2 cellular contexts compared by ENCODE assay signal in the genomic region with DNA sequence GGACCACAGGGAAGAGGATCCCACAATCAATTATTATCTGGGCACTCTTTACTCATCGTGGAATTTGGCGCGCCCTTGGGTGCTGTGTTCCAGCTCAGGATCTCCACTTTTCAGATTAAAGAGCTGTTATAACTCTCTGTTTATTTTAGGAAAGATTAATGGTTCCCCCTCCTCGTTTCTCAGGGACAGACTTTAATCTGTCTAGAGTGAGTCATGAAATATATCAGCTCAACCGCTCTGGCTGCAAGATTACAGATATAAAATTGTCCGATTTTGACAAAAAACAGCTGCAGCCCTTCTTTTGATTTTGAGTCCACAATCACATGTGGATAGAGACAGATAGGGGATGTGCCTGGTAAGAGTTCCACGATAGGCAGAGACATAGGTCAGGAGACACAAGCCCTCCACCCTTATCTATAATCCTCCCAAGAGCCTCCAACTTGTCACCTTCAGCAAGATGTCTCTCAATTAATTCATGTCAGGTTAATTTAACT.
TF ChIP-seq lines count a peak whose summit lies in the region.

No MANE protein-coding gene starts in this region.

TF ChIP-seq in IMR-90, 13 proteins besides CTCF, POLR2A, EP300 and RAD21:
- TF ChIP-seq MAFK (IDR thresholded peaks at IDR 0.05; ENCODE audit: low read depth, low read length), result no peak
- no peak for TF ChIP-seq SMC3 (IDR thresholded peaks at IDR 0.05; ENCODE audit: low read depth, low read length)
- no peak for TF ChIP-seq RFX5 (IDR thresholded peaks at IDR 0.05; ENCODE audit: low read depth, low read length)
- peak; percentile 42; the same call in 1 of the 2 replicates for TF ChIP-seq FOS (IDR thresholded peaks at IDR 0.05; ENCODE audit: low read depth, low read length)
- no peak for TF ChIP-seq USF2 (IDR thresholded peaks at IDR 0.05; ENCODE audit: low read depth, low read length)

TF ChIP-seq in K562, 482 proteins besides CTCF, POLR2A, EP300 and RAD21 (continues in another document):
- TF ChIP-seq, protein P1, sequence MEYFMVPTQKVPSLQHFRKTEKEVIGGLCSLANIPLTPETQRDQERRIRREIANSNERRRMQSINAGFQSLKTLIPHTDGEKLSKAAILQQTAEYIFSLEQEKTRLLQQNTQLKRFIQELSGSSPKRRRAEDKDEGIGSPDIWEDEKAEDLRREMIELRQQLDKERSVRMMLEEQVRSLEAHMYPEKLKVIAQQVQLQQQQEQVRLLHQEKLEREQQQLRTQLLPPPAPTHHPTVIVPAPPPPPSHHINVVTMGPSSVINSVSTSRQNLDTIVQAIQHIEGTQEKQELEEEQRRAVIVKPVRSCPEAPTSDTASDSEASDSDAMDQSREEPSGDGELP (CRISPR knock-in tag; IDR thresholded peaks at IDR 0.05; ENCODE audit: borderline replicate concordance), result peak; percentile 52; the same call in 1 of the 2 replicates
- TF ChIP-seq L3MBTL2 (IDR thresholded peaks at IDR 0.05), result peak; percentile 33; the same call in 1 of the 2 replicates
- 0 out of 2 replicates have a peak, but pooled peaks have one; percentile 24 for TF ChIP-seq DIDO1 (tag; IDR thresholded peaks at IDR 0.05; ENCODE audit: low read depth)
- peak in 1 of 2 experiments; percentile 64; a peak in 1 of 4 replicates for TF ChIP-seq ARNT (IDR thresholded peaks at IDR 0.05)
- TF ChIP-seq, protein P2, sequence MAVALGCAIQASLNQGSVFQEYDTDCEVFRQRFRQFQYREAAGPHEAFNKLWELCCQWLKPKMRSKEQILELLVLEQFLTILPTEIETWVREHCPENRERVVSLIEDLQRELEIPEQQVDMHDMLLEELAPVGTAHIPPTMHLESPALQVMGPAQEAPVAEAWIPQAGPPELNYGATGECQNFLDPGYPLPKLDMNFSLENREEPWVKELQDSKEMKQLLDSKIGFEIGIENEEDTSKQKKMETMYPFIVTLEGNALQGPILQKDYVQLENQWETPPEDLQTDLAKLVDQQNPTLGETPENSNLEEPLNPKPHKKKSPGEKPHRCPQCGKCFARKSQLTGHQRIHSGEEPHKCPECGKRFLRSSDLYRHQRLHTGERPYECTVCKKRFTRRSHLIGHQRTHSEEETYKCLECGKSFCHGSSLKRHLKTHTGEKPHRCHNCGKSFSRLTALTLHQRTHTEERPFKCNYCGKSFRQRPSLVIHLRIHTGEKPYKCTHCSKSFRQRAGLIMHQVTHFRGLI (CRISPR knock-in tag; IDR thresholded peaks at IDR 0.05), result peak; percentile 67; the same call in 1 of the 2 replicates
- TF ChIP-seq ZFPM2 (CRISPR knock-in tag; IDR thresholded peaks at IDR 0.05), result no peak
- TF ChIP-seq HDAC1 (IDR thresholded peaks at IDR 0.05), result peak in 1 of 2 experiments; percentile 74; a peak in 2 of 4 replicates
- peak; percentile 98 for TF ChIP-seq TEAD4 (IDR thresholded peaks at IDR 0.05; ENCODE audit: low read length)
- no peak for TF ChIP-seq TEAD4 (CRISPR knock-in tag; IDR thresholded peaks at IDR 0.05; ENCODE audit: borderline replicate concordance)
- peak; percentile 93; the same call in 1 of the 2 replicates for TF ChIP-seq TCF7 (IDR thresholded peaks at IDR 0.05; ENCODE audit: borderline replicate concordance)
- TF ChIP-seq CCNT2 (IDR thresholded peaks at IDR 0.05; ENCODE audit: borderline replicate concordance, extremely low read depth, insufficient read length, low read depth, low read length), result peak; percentile 92
- TF ChIP-seq HEY1 (CRISPR knock-in tag; IDR thresholded peaks at IDR 0.05; ENCODE audit: borderline replicate concordance), result 0 out of 2 replicates have a peak, but pooled peaks have one; percentile 80
- TF ChIP-seq NR1H2 (CRISPR knock-in tag; IDR thresholded peaks at IDR 0.05), result no peak
- peak; percentile 1 for TF ChIP-seq TBP (optimal IDR thresholded peaks at IDR 0.05; ENCODE audit: low read depth, low read length)
- no peak for TF ChIP-seq DDX20 (tag; IDR thresholded peaks at IDR 0.05; ENCODE audit: low read depth)
- 0 out of 4 replicates have a peak, but pooled peaks of 1 of the 2 experiments have one; percentile 26 for TF ChIP-seq NONO (IDR thresholded peaks at IDR 0.05; ENCODE audit: low read depth in 2 of 2, low read length in 1 of 2)
- TF ChIP-seq ZNF583 (CRISPR knock-in tag; IDR thresholded peaks at IDR 0.05), result no peak
- peak; percentile 94 for TF ChIP-seq TAL1 (IDR thresholded peaks at IDR 0.05)
- TF ChIP-seq SMAD4 (CRISPR knock-in tag; conservative IDR thresholded peaks at IDR 0.05), result peak; percentile 97
- TF ChIP-seq, protein P3, sequence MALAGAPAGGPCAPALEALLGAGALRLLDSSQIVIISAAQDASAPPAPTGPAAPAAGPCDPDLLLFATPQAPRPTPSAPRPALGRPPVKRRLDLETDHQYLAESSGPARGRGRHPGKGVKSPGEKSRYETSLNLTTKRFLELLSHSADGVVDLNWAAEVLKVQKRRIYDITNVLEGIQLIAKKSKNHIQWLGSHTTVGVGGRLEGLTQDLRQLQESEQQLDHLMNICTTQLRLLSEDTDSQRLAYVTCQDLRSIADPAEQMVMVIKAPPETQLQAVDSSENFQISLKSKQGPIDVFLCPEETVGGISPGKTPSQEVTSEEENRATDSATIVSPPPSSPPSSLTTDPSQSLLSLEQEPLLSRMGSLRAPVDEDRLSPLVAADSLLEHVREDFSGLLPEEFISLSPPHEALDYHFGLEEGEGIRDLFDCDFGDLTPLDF (CRISPR knock-in tag; IDR thresholded peaks at IDR 0.05), result no peak
- TF ChIP-seq TAF9B (IDR thresholded peaks at IDR 0.05; ENCODE audit: partially characterized antibody), result peak; percentile 16
- TF ChIP-seq, protein P4, sequence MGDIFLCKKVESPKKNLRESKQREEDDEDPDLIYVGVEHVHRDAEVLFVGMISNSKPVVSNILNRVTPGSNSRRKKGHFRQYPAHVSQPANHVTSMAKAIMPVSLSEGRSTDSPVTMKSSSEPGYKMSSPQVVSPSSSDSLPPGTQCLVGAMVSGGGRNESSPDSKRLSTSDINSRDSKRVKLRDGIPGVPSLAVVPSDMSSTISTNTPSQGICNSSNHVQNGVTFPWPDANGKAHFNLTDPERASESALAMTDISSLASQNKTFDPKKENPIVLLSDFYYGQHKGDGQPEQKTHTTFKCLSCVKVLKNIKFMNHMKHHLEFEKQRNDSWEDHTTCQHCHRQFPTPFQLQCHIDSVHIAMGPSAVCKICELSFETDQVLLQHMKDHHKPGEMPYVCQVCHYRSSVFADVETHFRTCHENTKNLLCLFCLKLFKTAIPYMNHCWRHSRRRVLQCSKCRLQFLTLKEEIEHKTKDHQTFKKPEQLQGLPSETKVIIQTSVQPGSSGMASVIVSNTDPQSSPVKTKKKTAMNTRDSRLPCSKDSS (IDR thresholded peaks at IDR 0.05; ENCODE audit: low read depth, partially characterized antibody), result no peak
- 0 out of 2 replicates have a peak, but pooled peaks have one; percentile 31 for TF ChIP-seq RNF2 (IDR thresholded peaks at IDR 0.05)
- peak; percentile 90 for TF ChIP-seq SMARCE1 (IDR thresholded peaks at IDR 0.05)
- TF ChIP-seq, protein P5, sequence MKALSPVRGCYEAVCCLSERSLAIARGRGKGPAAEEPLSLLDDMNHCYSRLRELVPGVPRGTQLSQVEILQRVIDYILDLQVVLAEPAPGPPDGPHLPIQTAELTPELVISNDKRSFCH (CRISPR knock-in tag; IDR thresholded peaks at IDR 0.05), result no peak
- TF ChIP-seq, protein P5 (tag; IDR thresholded peaks at IDR 0.05), result peak; percentile 36; the same call in 1 of the 2 replicates
- peak in 1 of 2 experiments; percentile 80; a peak in 2 of 4 replicates for TF ChIP-seq ZMIZ1 (IDR thresholded peaks at IDR 0.05; ENCODE audit: low read depth in 2 of 2, low read length in 2 of 2)
- no peak for TF ChIP-seq ATF1 (CRISPR knock-in tag; IDR thresholded peaks at IDR 0.05)
- 0 out of 2 replicates have a peak, but pooled peaks have one; percentile 10 for TF ChIP-seq ATF1 (tag; IDR thresholded peaks at IDR 0.05)
- TF ChIP-seq, protein P6, sequence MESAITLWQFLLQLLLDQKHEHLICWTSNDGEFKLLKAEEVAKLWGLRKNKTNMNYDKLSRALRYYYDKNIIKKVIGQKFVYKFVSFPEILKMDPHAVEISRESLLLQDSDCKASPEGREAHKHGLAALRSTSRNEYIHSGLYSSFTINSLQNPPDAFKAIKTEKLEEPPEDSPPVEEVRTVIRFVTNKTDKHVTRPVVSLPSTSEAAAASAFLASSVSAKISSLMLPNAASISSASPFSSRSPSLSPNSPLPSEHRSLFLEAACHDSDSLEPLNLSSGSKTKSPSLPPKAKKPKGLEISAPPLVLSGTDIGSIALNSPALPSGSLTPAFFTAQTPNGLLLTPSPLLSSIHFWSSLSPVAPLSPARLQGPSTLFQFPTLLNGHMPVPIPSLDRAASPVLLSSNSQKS (CRISPR knock-in tag; IDR thresholded peaks at IDR 0.05), result no peak
- peak; percentile 74 for TF ChIP-seq MEF2D (tag; conservative IDR thresholded peaks at IDR 0.05; ENCODE audit: low read depth)
- TF ChIP-seq SMAD1 (IDR thresholded peaks at IDR 0.05; ENCODE audit: low read depth, low read length, partially characterized antibody), result peak; percentile 40
- TF ChIP-seq MEF2A (IDR thresholded peaks at IDR 0.05; ENCODE audit: control insufficient read depth, low read depth, low read length), result peak; percentile 59
- TF ChIP-seq MAFF (IDR thresholded peaks at IDR 0.05; ENCODE audit: low read length), result peak; percentile 1; the same call in 1 of the 2 replicates
- TF ChIP-seq, protein P7, sequence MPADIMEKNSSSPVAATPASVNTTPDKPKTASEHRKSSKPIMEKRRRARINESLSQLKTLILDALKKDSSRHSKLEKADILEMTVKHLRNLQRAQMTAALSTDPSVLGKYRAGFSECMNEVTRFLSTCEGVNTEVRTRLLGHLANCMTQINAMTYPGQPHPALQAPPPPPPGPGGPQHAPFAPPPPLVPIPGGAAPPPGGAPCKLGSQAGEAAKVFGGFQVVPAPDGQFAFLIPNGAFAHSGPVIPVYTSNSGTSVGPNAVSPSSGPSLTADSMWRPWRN (IDR thresholded peaks at IDR 0.05; ENCODE audit: low read depth), result peak; percentile 94
- TF ChIP-seq HDAC2 (IDR thresholded peaks at IDR 0.05), result peak; percentile 90
- peak; percentile 93 for TF ChIP-seq TCF3 (CRISPR knock-in tag; IDR thresholded peaks at IDR 0.05)
- peak; percentile 87; the same call in 1 of the 2 replicates for TF ChIP-seq ZBED1 (IDR thresholded peaks at IDR 0.05)
- TF ChIP-seq MYC (IDR thresholded peaks at IDR 0.05; ENCODE audit: low read depth, low read length), result peak; percentile 36; the same call in 1 of the 2 replicates
- TF ChIP-seq MYC (CRISPR knock-in tag; IDR thresholded peaks at IDR 0.05; ENCODE audit: borderline replicate concordance, low read depth), result no peak
- peak; percentile 53 for TF ChIP-seq CREM (IDR thresholded peaks at IDR 0.05; ENCODE audit: low read depth)
- peak; percentile 57; the same call in 1 of the 2 replicates for TF ChIP-seq CTBP1 (IDR thresholded peaks at IDR 0.05; ENCODE audit: borderline replicate concordance)
- peak; percentile 45 for TF ChIP-seq PRDM10 (IDR thresholded peaks at IDR 0.05; ENCODE audit: partially characterized antibody)
- TF ChIP-seq ZNF444 (CRISPR knock-in tag; IDR thresholded peaks at IDR 0.05), result 0 out of 2 replicates have a peak, but pooled peaks have one; percentile 45
- TF ChIP-seq LCOR (CRISPR knock-in tag; IDR thresholded peaks at IDR 0.05), result peak; percentile 63; the same call in 1 of the 2 replicates
- no peak for TF ChIP-seq IRF2 (CRISPR knock-in tag; IDR thresholded peaks at IDR 0.05)
- TF ChIP-seq ZEB2 (IDR thresholded peaks at IDR 0.05), result peak; percentile 42; the same call in 1 of the 2 replicates
- TF ChIP-seq NR2C1 (IDR thresholded peaks at IDR 0.05), result no peak
- TF ChIP-seq NR2C1 (tag; IDR thresholded peaks at IDR 0.05), result peak; percentile 51; the same call in 1 of the 2 replicates
- no peak for TF ChIP-seq CBX2 (IDR thresholded peaks at IDR 0.05; ENCODE audit: insufficient read depth, low read length, poor library complexity, severe bottlenecking)
- TF ChIP-seq ZNF134 (CRISPR knock-in tag; conservative IDR thresholded peaks at IDR 0.05), result peak; percentile 52; the same call in 1 of the 2 replicates
